Comparison of ENCODE assay signal across 29 cellular contexts in genomic region chr2:76997296-76997695, GRCh38.
"Had no signal": no experiment of that assay in that cellular context is flagged by ENCODE, and none has a peak within 500 bp of the region (broad histone marks: within the 10 kb centered on the region; RNA-seq: fewer than 3 reads in every experiment).

No MANE protein-coding gene starts in this region.

- ATAC-seq: activated CD8-positive, alpha-beta T cell treated with anti-CD3 and anti-CD28 coated beads for 36 hours; activated T-cell treated with anti-CD3 and anti-CD28 coated beads, Interleukin-2, amount 50 U/mL, for 4 hours; activated T-helper 17 cell treated with anti-CD3 and anti-CD28 coated beads, Interleukin-2, amount 50 U/mL, for 72 hours; body of pancreas; T-helper 17 cell; WTC11 had no signal

- H3K27ac ChIP-seq: body of pancreas, cardiac muscle cell, colonic mucosa, esophagus squamous epithelium, VCaP had no signal

- FAIRE-seq: endometrium, frontal cortex had no signal

- H3K27me3 ChIP-seq: body of pancreas, cardiac muscle cell, colonic mucosa, esophagus squamous epithelium had no signal

- H3K36me3 ChIP-seq: cardiac muscle cell, colonic mucosa, esophagus squamous epithelium had no signal

- DNase-seq: activated CD4-positive, alpha-beta T cell treated with anti-CD3 and anti-CD28 coated beads for 1 hour; activated CD4-positive, alpha-beta T cell treated with anti-CD3 and anti-CD28 coated beads for 4 hours; activated CD4-positive, alpha-beta T cell treated with anti-CD3 and anti-CD28 coated beads, Interleukin-2, amount 50 U/mL, for 1 hour; activated CD4-positive, alpha-beta T cell treated with anti-CD3 and anti-CD28 coated beads, Interleukin-2, amount 50 U/mL, for 48 hours; activated CD8-positive, alpha-beta memory T cell treated with anti-CD3 and anti-CD28 coated beads for 24 hours; activated CD8-positive, alpha-beta T cell treated with anti-CD3 and anti-CD28 coated beads for 36 hours; activated effector memory CD4-positive, alpha-beta T cell treated with Interleukin-2 at 50 U/mL for 16 hours; activated gamma-delta T cell treated with Interleukin-2 at 50 U/mL for 16 hours; activated naive CD4-positive, alpha-beta T cell treated with anti-CD3 and anti-CD28 coated beads, Interleukin-2, amount 50 U/mL, for 16 hours; activated naive CD4-positive, alpha-beta T cell treated with Interleukin-2 at 50 U/mL for 16 hours; activated T-cell treated with anti-CD3 and anti-CD28 coated beads, Interleukin-2, amount 50 U/mL, for 4 hours; amniotic stem cell; anterior cingulate cortex; body of pancreas; central memory CD4-positive, alpha-beta T cell; cerebellar nuclear complex; colonic mucosa; effector CD8-positive, alpha-beta T cell; esophagus squamous epithelium; head of caudate nucleus; T-helper 1 cell; T-helper 17 cell; T1000 had no signal

- H3K4me1 ChIP-seq: body of pancreas, colonic mucosa had no signal

- H3K4me3 ChIP-seq: body of pancreas, cardiac muscle cell, colonic mucosa, esophagus squamous epithelium had no signal

- H3K9me3 ChIP-seq: body of pancreas, colonic mucosa, esophagus squamous epithelium had no signal
